In genomic region chr13:33637978-33638743, GRCh38 we compare ENCODE assay signal across 1 cellular context.
TF ChIP-seq lines count a peak whose summit lies in the region.

No MANE protein-coding gene starts in this region.

TF ChIP-seq in H1, 55 proteins besides CTCF, POLR2A, EP300 and RAD21 (continued from another document):
- no peak for TF ChIP-seq E2F6 (IDR thresholded peaks at IDR 0.05)
- TF ChIP-seq CBX5 (IDR thresholded peaks at IDR 0.05; ENCODE audit: low read depth, low read length): no peak
- no peak for TF ChIP-seq TBP (IDR thresholded peaks at IDR 0.05; ENCODE audit: low read depth, low read length)
- no peak for TF ChIP-seq TCF12 (IDR thresholded peaks at IDR 0.05; ENCODE audit: low read depth, low read length)
- TF ChIP-seq RBBP5 (IDR thresholded peaks at IDR 0.05; ENCODE audit: borderline replicate concordance, low read depth, low read length): no peak
- TF ChIP-seq JUN (IDR thresholded peaks at IDR 0.05; ENCODE audit: low read depth, low read length): no peak
- no peak for TF ChIP-seq MAFK (IDR thresholded peaks at IDR 0.05; ENCODE audit: low read depth, low read length)
- no peak for TF ChIP-seq SIN3A (conservative IDR thresholded peaks at IDR 0.05 in 1 of 2, IDR thresholded peaks at IDR 0.05 in 1 of 2; ENCODE audit: low read depth in 1 of 2, low read length in 2 of 2)
- no peak for TF ChIP-seq RXRA (IDR thresholded peaks at IDR 0.05; ENCODE audit: insufficient read depth, low read depth, low read length)
- no peak for TF ChIP-seq BACH1 (IDR thresholded peaks at IDR 0.05; ENCODE audit: low read length)
- no peak for TF ChIP-seq BCL11A (IDR thresholded peaks at IDR 0.05; ENCODE audit: low read depth in 2 of 2, low read length in 2 of 2)
- TF ChIP-seq SP2 (IDR thresholded peaks at IDR 0.05; ENCODE audit: low read length): no peak
- TF ChIP-seq KDM1A (IDR thresholded peaks at IDR 0.05; ENCODE audit: borderline replicate concordance, low read length): no peak
- no peak for TF ChIP-seq POU5F1 (IDR thresholded peaks at IDR 0.05; ENCODE audit: low read depth, low read length)
- TF ChIP-seq HDAC2 (IDR thresholded peaks at IDR 0.05; ENCODE audit: borderline replicate concordance in 1 of 2, low read depth in 2 of 2, low read length in 2 of 2): no peak
- no peak for TF ChIP-seq TAF1 (IDR thresholded peaks at IDR 0.05; ENCODE audit: low read depth, low read length)
TF ChIP-seq in H1: peak in this region for 0.
